25 cellular contexts compared by ENCODE assay signal in genomic region chr7:54995166-54995565, GRCh38. TPM values are rescaled to one million over a fixed set of nuclear protein-coding genes. Genes with fewer than 3 reads are reported as not detected.
DNase-seq lines count a peak whose midpoint lies in the region; ATAC-seq, FAIRE-seq and TF ChIP-seq lines count a peak whose summit lies in the region.
"Had no signal": no experiment of that assay in that cellular context is flagged by ENCODE, and none has a peak within 500 bp of the region (broad histone marks: within the 10 kb centered on the region; RNA-seq: fewer than 3 reads in every experiment).

No MANE protein-coding gene starts in this region.

- peaks cover 9% of the 10 kb centered on the region; the same call in 1 of the 2 replicates for H3K9me3 ChIP-seq in PC-9 (ENCODE audit: insufficient read depth, low read depth)
- no peaks in the 10 kb centered on the region for H3K9me3 ChIP-seq in endothelial cell of umbilical vein (replicated peaks; ENCODE audit: control insufficient read depth, insufficient read depth, low read length)
- no peaks in the 10 kb centered on the region for H3K9me3 ChIP-seq in thyroid gland
- H3K9me3 ChIP-seq in BE2C: no peaks in the 10 kb centered on the region; the same call in 1 of the 2 replicates
- H3K9me3 ChIP-seq: body of pancreas, esophagus squamous epithelium, gastroesophageal sphincter, lower lobe of right lung had no signal

- peak overlapping the region; percentile 87 for H3K27ac Mint-ChIP-seq in activated naive CD4-positive, alpha-beta T cell treated with anti-CD3 and anti-CD28 coated beads for 36 hours
- peak overlapping the region in 1 of 2 donors; percentile 80 for H3K27ac Mint-ChIP-seq in activated naive CD4-positive, alpha-beta T cell treated with anti-CD3 and anti-CD28 coated beads, Interleukin-2, amount 50 U/mL, for 72 hours
- H3K27ac Mint-ChIP-seq: activated naive CD8-positive, alpha-beta T cell treated with anti-CD3 and anti-CD28 coated beads, Interleukin-2, amount 10 ng/mL, durations not matched to agents 7 days and 5 days had no signal

- H3K27me3 ChIP-seq in PC-9 (ENCODE audit: insufficient read depth, low read depth) (no peaks in the 10 kb centered on the region), endothelial cell of umbilical vein (ENCODE audit: control insufficient read depth in 2 of 2, insufficient read depth in 2 of 2, low read length in 2 of 2) (peaks cover 5 to 9% of the 10 kb centered on the region in 2 experiments), thyroid gland (no peaks in the 10 kb centered on the region), BE2C (no peaks in the 10 kb centered on the region)
- H3K27me3 ChIP-seq: body of pancreas, esophagus squamous epithelium, gastroesophageal sphincter had no signal

- H3K4me2 ChIP-seq in PC-9 (peak overlapping the region; percentile 65), endothelial cell of umbilical vein (ENCODE audit: insufficient read depth, low read length) (peak overlapping the region; percentile 32)

- intact Hi-C loops in activated naive CD4-positive, alpha-beta T cell treated with anti-CD3 and anti-CD28 coated beads for 36 hours (cut with micrococcal nuclease): loop anchor here (2.0 to 10.0 kb wide), 2 partner anchors 92 to 580 kb away; partner anchors contain the start of gene VOPP1
- intact Hi-C loops in PC-9 (cut with micrococcal nuclease; ENCODE audit: unreplicated experiment) (loop anchor here (5.0 kb wide), 1 partner anchor 118 kb away; no protein-coding TSS in a partner anchor), endothelial cell of umbilical vein (cut with micrococcal nuclease) (loop anchor here (2.0 kb wide), 1 partner anchor 70 kb away; no protein-coding TSS in a partner anchor), thyroid gland (cut with DNase I) (no loop called here)

- H3K79me2 ChIP-seq in PC-9 (ENCODE audit: low read depth): no peaks in the 10 kb centered on the region
- no peaks in the 10 kb centered on the region for H3K79me2 ChIP-seq in endothelial cell of umbilical vein (ENCODE audit: control insufficient read depth, insufficient read depth, low read length)

- peak overlapping the region; percentile 89 for H3K27ac ChIP-seq in PC-9
- H3K27ac ChIP-seq in endothelial cell of umbilical vein (ENCODE audit: insufficient read depth, low read depth, low read length): no peak overlapping the region
- H3K27ac ChIP-seq in thyroid gland: no peak overlapping the region
- H3K27ac ChIP-seq: body of pancreas, esophagus squamous epithelium, gastroesophageal sphincter, lower lobe of right lung had no signal

- no peaks in the 10 kb centered on the region for H3K36me3 ChIP-seq in PC-9 (ENCODE audit: low read depth)
- no peaks in the 10 kb centered on the region for H3K36me3 ChIP-seq in endothelial cell of umbilical vein (ENCODE audit: control insufficient read depth in 2 of 2, extremely low read depth in 1 of 2, insufficient read depth in 2 of 2, low read length in 2 of 2)
- H3K36me3 ChIP-seq in thyroid gland: no peaks in the 10 kb centered on the region
- H3K36me3 ChIP-seq in BE2C: no peaks in the 10 kb centered on the region
- H3K36me3 ChIP-seq: esophagus squamous epithelium, gastroesophageal sphincter, lower lobe of right lung had no signal

- H3K9me1 ChIP-seq in endothelial cell of umbilical vein (replicated peaks; ENCODE audit: control insufficient read depth, extremely low read depth, insufficient read depth, low read length): no peaks in the 10 kb centered on the region

- H3K4me1 Mint-ChIP-seq in activated naive CD4-positive, alpha-beta T cell treated with anti-CD3 and anti-CD28 coated beads for 36 hours (ENCODE audit: low read depth): peaks cover 25% of the 10 kb centered on the region
- H3K4me1 Mint-ChIP-seq: neural crest cell had no signal

- H3K9me2 ChIP-seq in PC-9 (ENCODE audit: insufficient read depth): no peaks in the 10 kb centered on the region

- H3K36me3 Mint-ChIP-seq in activated naive CD4-positive, alpha-beta T cell treated with anti-CD3 and anti-CD28 coated beads for 36 hours (ENCODE audit: low read depth): no peaks in the 10 kb centered on the region
- H3K36me3 Mint-ChIP-seq in activated naive CD4-positive, alpha-beta T cell treated with anti-CD3 and anti-CD28 coated beads, Interleukin-2, amount 50 U/mL, for 72 hours: peaks cover 7 to 17% of the 10 kb centered on the region in 2 donors
- H3K36me3 Mint-ChIP-seq: activated naive CD8-positive, alpha-beta T cell treated with anti-CD3 and anti-CD28 coated beads, Interleukin-2, amount 10 ng/mL, durations not matched to agents 7 days and 5 days; T-cell had no signal

- TF ChIP-seq POLR2A in endothelial cell of umbilical vein (IDR thresholded peaks at IDR 0.05; ENCODE audit: low read depth, low read length) (no peak), thyroid gland (IDR thresholded peaks at IDR 0.05) (no peak)

- no peak for ATAC-seq in activated naive CD4-positive, alpha-beta T cell treated with anti-CD3 and anti-CD28 coated beads, Interleukin-2, amount 50 U/mL, for 72 hours
- ATAC-seq: body of pancreas, gastroesophageal sphincter, lower lobe of right lung, sciatic nerve had no signal

- no peak for TF ChIP-seq CTCF in PC-9 (conservative IDR thresholded peaks at IDR 0.05)
- no peak for TF ChIP-seq CTCF in endothelial cell of umbilical vein (IDR thresholded peaks at IDR 0.05; ENCODE audit: extremely low read depth in 1 of 2, insufficient read depth in 1 of 2, low read depth in 1 of 2, low read length in 2 of 2)
- no peak for TF ChIP-seq CTCF in thyroid gland (IDR thresholded peaks at IDR 0.05)
- no peak for TF ChIP-seq CTCF in BE2C (IDR thresholded peaks at IDR 0.05; ENCODE audit: low read depth, low read length)

- no peaks in the 10 kb centered on the region for H4K20me1 ChIP-seq in PC-9 (ENCODE audit: insufficient read depth)
- no peaks in the 10 kb centered on the region for H4K20me1 ChIP-seq in endothelial cell of umbilical vein (replicated peaks; ENCODE audit: control insufficient read depth, extremely low read depth, insufficient read depth, low read length)

- H2AFZ ChIP-seq in PC-9 (0 out of 2 replicates have a peak overlapping the region, but pooled peaks have one; percentile 7), endothelial cell of umbilical vein (ENCODE audit: low read depth, low read length) (no peak overlapping the region)

- H3K4me1 ChIP-seq in PC-9 (replicated peaks; ENCODE audit: insufficient read depth) (peaks cover 56% of the 10 kb centered on the region), endothelial cell of umbilical vein (ENCODE audit: control insufficient read depth, extremely low read depth, insufficient read depth, low read length) (peaks cover 20% of the 10 kb centered on the region), thyroid gland (peaks cover 15 to 20% of the 10 kb centered on the region in 2 donors), BE2C (no peaks in the 10 kb centered on the region; the same call in 1 of the 2 replicates)
- H3K4me1 ChIP-seq: body of pancreas, gastroesophageal sphincter, lower lobe of right lung had no signal

- H3K9ac ChIP-seq in endothelial cell of umbilical vein (replicated peaks; ENCODE audit: extremely low read depth, insufficient read depth, low read length): no peak overlapping the region

- peaks cover 7% of the 10 kb centered on the region for H3K27me3 Mint-ChIP-seq in activated naive CD4-positive, alpha-beta T cell treated with anti-CD3 and anti-CD28 coated beads for 36 hours (ENCODE audit: low read depth)

- peak overlapping the region; percentile 13; the same call in 1 of the 2 replicates for H3K4me3 ChIP-seq in PC-9
- H3K4me3 ChIP-seq in endothelial cell of umbilical vein (replicated peaks in 1 of 3; ENCODE audit: insufficient read depth in 1 of 3, low read depth in 1 of 3, low read length in 3 of 3): no peak overlapping the region
- no peak overlapping the region for H3K4me3 ChIP-seq in thyroid gland (replicated peaks in 1 of 3)
- H3K4me3 ChIP-seq in BE2C (ENCODE audit: low read depth, low read length): no peak overlapping the region
- H3K4me3 ChIP-seq: body of pancreas, esophagus squamous epithelium, gastroesophageal sphincter, lower lobe of right lung had no signal

- no TSS peak for BruUV-seq in PC-9 (replicated peaks; lab: Mats Ljungman, UMichigan)
- no TSS peak for BruUV-seq in endothelial cell of umbilical vein (replicated peaks; lab: Mats Ljungman, UMichigan)

- no peak for FAIRE-seq in endothelial cell of umbilical vein (lab: Jason Lieb, UNC)
- FAIRE-seq: G401.6 had no signal

- dilution Hi-C loops in endothelial cell of umbilical vein (cut with MboI; ENCODE audit: extremely low pct_ligation_motif_present, low sequenced_read_pairs): no loop called here

- no peaks in the 10 kb centered on the region for H3K9me3 Mint-ChIP-seq in activated naive CD4-positive, alpha-beta T cell treated with anti-CD3 and anti-CD28 coated beads for 36 hours
- H3K9me3 Mint-ChIP-seq in activated naive CD4-positive, alpha-beta T cell treated with anti-CD3 and anti-CD28 coated beads, Interleukin-2, amount 50 U/mL, for 72 hours: peaks cover 4 to 18% of the 10 kb centered on the region in 2 donors

- 39 to 53% methylated on average over 5 of the region's 5 CpGs for WGBS in thyroid gland, 2 donors

- CTCF ChIA-PET in activated naive CD4-positive, alpha-beta T cell treated with anti-CD3 and anti-CD28 coated beads for 36 hours (lab: Charles Lee): interaction anchor here (0.6 kb wide), 1 partner anchor 214 kb away, joined by 3 read pairs; no protein-coding TSS in a partner anchor
- CTCF ChIA-PET in PC-9 (lab: Charles Lee): interaction anchor here (0.5 to 1.4 kb wide), 2 partner anchors 9 to 38 kb away, joined by 3 to 6 read pairs; no protein-coding TSS in a partner anchor
- CTCF ChIA-PET in endothelial cell of umbilical vein (lab: Charles Lee): interaction anchor here (1.4 kb wide), 1 partner anchor 260 kb away, joined by 6 read pairs; no protein-coding TSS in a partner anchor

- DNase-seq in activated naive CD4-positive, alpha-beta T cell treated with anti-CD3 and anti-CD28 coated beads for 36 hours: no peak
- DNase-seq in activated naive CD4-positive, alpha-beta T cell treated with anti-CD3 and anti-CD28 coated beads, Interleukin-2, amount 50 U/mL, for 72 hours (ENCODE audit: low spot score in 2 of 2): no peak
- DNase-seq in PC-9: no peak
- no peak for DNase-seq in endothelial cell of umbilical vein (ENCODE audit: low read depth, low spot score)
- peak; percentile 81 to 90 for DNase-seq in thyroid gland
- no peak for DNase-seq in amygdala (lab: John Stamatoyannopoulos, UW)
- DNase-seq in BE2C: no peak
- DNase-seq in HuH-7.5 (ENCODE audit: low spot score): no peak
- DNase-seq: activated naive CD8-positive, alpha-beta T cell treated with anti-CD3 and anti-CD28 coated beads, Interleukin-2, amount 10 ng/mL, durations not matched to agents 7 days and 5 days; body of pancreas; effector CD8-positive, alpha-beta T cell; esophagus squamous epithelium; islet precursor cell; Kasumi-1; lower lobe of right lung; NCI-H1092; NCI-H187 treated with DMSO at 0.1 percent for 48 hours; NCI-H82; SIG-M5; substantia nigra; T-cell had no signal

- POLR2A ChIA-PET in PC-9 (lab: Charles Lee; ENCODE audit: unreplicated experiment) (interaction anchor here (0.7 kb wide), 1 partner anchor 24 kb away, joined by 4 read pairs; the partner anchor contains the start of gene EGFR), endothelial cell of umbilical vein (lab: Charles Lee) (no interaction called here)

- H3F3A ChIP-seq in PC-9 (ENCODE audit: insufficient read depth, low read depth): peaks cover 63% of the 10 kb centered on the region

- no peak overlapping the region for H3K4me3 Mint-ChIP-seq in activated naive CD4-positive, alpha-beta T cell treated with anti-CD3 and anti-CD28 coated beads for 36 hours
- H3K4me3 Mint-ChIP-seq: activated naive CD8-positive, alpha-beta T cell treated with anti-CD3 and anti-CD28 coated beads, Interleukin-2, amount 10 ng/mL, durations not matched to agents 7 days and 5 days; neural crest cell had no signal

RNA-seq across cellular contexts. Expression of gene EGFR, which starts 23.7 kb away (rescaled TPM):
- not detected for total RNA-seq in activated naive CD4-positive, alpha-beta T cell treated with anti-CD3 and anti-CD28 coated beads for 36 hours
- not detected for total RNA-seq in activated naive CD4-positive, alpha-beta T cell treated with anti-CD3 and anti-CD28 coated beads, Interleukin-2, amount 50 U/mL, for 72 hours
- total RNA-seq in PC-9 (2021): 324 and 342 TPM in 2 replicates
- total RNA-seq in endothelial cell of umbilical vein: 4.1 and 5.0 TPM in 2 replicates
- 1.3 and 1.5 TPM in 2 replicates for polyA plus RNA-seq in endothelial cell of umbilical vein
- 1.1 and 1.3 TPM in 2 replicates for polyA plus RNA-seq in endothelial cell of umbilical vein (2011; cell fraction: cytosol; rRNA removed)
- polyA plus RNA-seq in endothelial cell of umbilical vein (2011; cell fraction: nucleus; rRNA removed): 5.9 and 6.5 TPM in 2 replicates
- polyA plus RNA-seq in endothelial cell of umbilical vein (2012): 4.5 and 4.6 TPM in 2 replicates
- polyA minus RNA-seq in endothelial cell of umbilical vein: 5.4 and 7.0 TPM in 2 replicates
- polyA minus RNA-seq in endothelial cell of umbilical vein (2011; cell fraction: cytosol; rRNA and poly(A)+ RNA removed): 35.1 TPM
- polyA minus RNA-seq in endothelial cell of umbilical vein (2011; cell fraction: nucleus; rRNA and poly(A)+ RNA removed): 6.3 and 7.0 TPM in 2 replicates
- 10 to 100 TPM; 57.5 to 96.2 (median 84.7) TPM for total RNA-seq in thyroid gland
- 18.5 TPM for polyA plus RNA-seq in BE2C (2012; ENCODE audit: insufficient read depth, insufficient read length, low read depth)
- total RNA-seq: activated naive CD8-positive, alpha-beta T cell treated with anti-CD3 and anti-CD28 coated beads, Interleukin-2, amount 10 ng/mL, durations not matched to agents 7 days and 5 days had no signal

Comparison
In these comparisons a context has a peak if more than half of its experiments do, and no peak if none do; other contexts are left out.
1. DNase-seq: peak in thyroid gland (2 of 2); none in activated naive CD4-positive, alpha-beta T cell treated with anti-CD3 and anti-CD28 coated beads for 36 hours (single experiment), activated naive CD4-positive, alpha-beta T cell treated with anti-CD3 and anti-CD28 coated beads, Interleukin-2, amount 50 U/mL, for 72 hours (0 of 2), PC-9 (0 of 2), endothelial cell of umbilical vein (single experiment), amygdala (0 of 56), BE2C (single experiment) and HuH-7.5 (single experiment).